Comparison of ENCODE assay signal across 17 cellular contexts in the genomic region with DNA sequence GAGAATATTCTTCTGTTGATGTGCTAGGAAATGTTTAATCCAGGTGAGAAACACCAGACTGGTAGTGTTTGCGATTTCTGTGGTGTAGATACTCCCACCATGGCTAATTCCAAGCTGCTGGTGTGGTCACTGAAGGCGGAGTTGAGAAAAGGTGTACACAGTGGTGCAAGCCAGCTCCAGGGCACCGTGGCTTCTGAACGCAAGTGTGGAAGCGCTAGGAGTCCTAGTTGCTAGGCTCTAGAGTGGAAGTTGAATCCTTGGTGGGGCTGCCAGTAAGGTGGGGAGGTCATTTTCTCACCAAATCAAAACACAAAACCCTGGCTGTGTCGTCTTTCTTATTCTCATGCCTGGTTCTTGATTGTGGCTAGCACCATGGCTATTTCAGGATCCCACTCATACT.
DNase-seq lines count a peak whose midpoint lies in the region; ATAC-seq, FAIRE-seq and TF ChIP-seq lines count a peak whose summit lies in the region.
"Had no signal": no experiment of that assay in that cellular context is flagged by ENCODE, and none has a peak within 500 bp of the region (broad histone marks: within the 10 kb centered on the region; RNA-seq: fewer than 3 reads in every experiment).

No MANE protein-coding gene starts in this region.

- H3K27ac ChIP-seq in right atrium auricular region (peak overlapping the region; percentile 57 to 62), heart left ventricle (peak overlapping the region in 6 of 12 donors; percentile 6 to 72 (median 41)), cingulate gyrus (ENCODE audit: low read depth, low read length) (peak overlapping the region; percentile 35), prostate gland (peak overlapping the region; percentile 67 to 70), transverse colon (peak overlapping the region in 3 of 4 donors; percentile 19 to 55 (median 46)), PC-9 (no peak overlapping the region), pancreas (no peak overlapping the region)

- no peak overlapping the region for H3K4me3 Mint-ChIP-seq in activated T-cell treated with anti-CD3 and anti-CD28 coated beads, Interleukin-2, amount 50 U/mL, for 72 hours
- H3K4me3 Mint-ChIP-seq: CD4-positive, CD25-positive, alpha-beta regulatory T cell had no signal

- in situ Hi-C loops in transverse colon (cut with MboI; ENCODE audit: low pct_ligation_motif_present in 1 of 4, low pct_unique_long_range_greater_than_20kb in 1 of 4, low sequenced_read_pairs in 3 of 4), result no loop called here

- H3K4me1 ChIP-seq in right atrium auricular region (peaks cover 0 to 97% of the 10 kb centered on the region in 2 donors), heart left ventricle (peaks cover 18 to 99% (median 71%) of the 10 kb centered on the region in 12 donors), prostate gland (replicated peaks) (peaks cover 22% of the 10 kb centered on the region), transverse colon (peaks cover 19 to 55% (median 36%) of the 10 kb centered on the region in 4 donors), PC-9 (replicated peaks; ENCODE audit: insufficient read depth) (no peaks in the 10 kb centered on the region), pancreas (peaks cover 12% of the 10 kb centered on the region in 3 donors)
- H3K4me1 ChIP-seq: HAP-1 had no signal

- H3K79me2 ChIP-seq in PC-9 (ENCODE audit: low read depth), result no peaks in the 10 kb centered on the region

- no peaks in the 10 kb centered on the region for H3K9me3 Mint-ChIP-seq in activated T-cell treated with anti-CD3 and anti-CD28 coated beads, Interleukin-2, amount 50 U/mL, for 72 hours

- TF ChIP-seq POLR2A in heart left ventricle (IDR thresholded peaks at IDR 0.05), result no peak
- TF ChIP-seq POLR2A in prostate gland (IDR thresholded peaks at IDR 0.05), result no peak
- no peak for TF ChIP-seq POLR2A in transverse colon (IDR thresholded peaks at IDR 0.05)

- H3K36me3 ChIP-seq in right atrium auricular region, result peaks cover 29% of the 10 kb centered on the region
- H3K36me3 ChIP-seq in heart left ventricle, result peaks cover 0 to 17% (median 0%) of the 10 kb centered on the region in 9 donors
- peaks cover 0 to 4% of the 10 kb centered on the region in 2 donors for H3K36me3 ChIP-seq in prostate gland
- peaks cover 0 to 6% (median 0%) of the 10 kb centered on the region in 4 donors for H3K36me3 ChIP-seq in transverse colon
- H3K36me3 ChIP-seq in PC-9 (ENCODE audit: low read depth), result no peaks in the 10 kb centered on the region
- peaks cover 0 to 4% (median 4%) of the 10 kb centered on the region in 3 donors for H3K36me3 ChIP-seq in pancreas
- H3K36me3 ChIP-seq: HAP-1 had no signal

- H3K27me3 ChIP-seq in right atrium auricular region, result no peaks in the 10 kb centered on the region
- H3K27me3 ChIP-seq in heart left ventricle, result no peaks in the 10 kb centered on the region
- no peaks in the 10 kb centered on the region for H3K27me3 ChIP-seq in prostate gland (replicated peaks; ENCODE audit: insufficient read depth)
- no peaks in the 10 kb centered on the region for H3K27me3 ChIP-seq in transverse colon
- peaks cover 100% of the 10 kb centered on the region for H3K27me3 ChIP-seq in PC-9 (ENCODE audit: insufficient read depth, low read depth)
- H3K27me3 ChIP-seq in pancreas, result no peaks in the 10 kb centered on the region

- H2AFZ ChIP-seq in PC-9, result no peak overlapping the region

- CTCF ChIA-PET in PC-9 (lab: Charles Lee), result no interaction called here

- DNase-seq in right atrium auricular region (ENCODE audit: low spot score) (no peak), heart left ventricle (no peak), prostate gland (ENCODE audit: low spot score) (no peak), transverse colon (no peak), PC-9 (no peak), pancreas (no peak)
- DNase-seq in activated T-cell treated with anti-CD3 and anti-CD28 coated beads, Interleukin-2, amount 50 U/mL, for 72 hours, result no peak
- DNase-seq: AML-193; CD4-positive, CD25-positive, alpha-beta regulatory T cell; DMS53; Karpas-422; NCI-H1930; NCI-H524 had no signal

- no peak for TF ChIP-seq CTCF in right atrium auricular region (IDR thresholded peaks at IDR 0.05)
- TF ChIP-seq CTCF in heart left ventricle (IDR thresholded peaks at IDR 0.05), result no peak
- TF ChIP-seq CTCF in prostate gland (IDR thresholded peaks at IDR 0.05), result no peak
- TF ChIP-seq CTCF in transverse colon (IDR thresholded peaks at IDR 0.05), result no peak
- TF ChIP-seq CTCF in PC-9 (conservative IDR thresholded peaks at IDR 0.05), result no peak
- no peak for TF ChIP-seq CTCF in pancreas (IDR thresholded peaks at IDR 0.05)

- no peaks in the 10 kb centered on the region for H3K36me3 Mint-ChIP-seq in activated T-cell treated with anti-CD3 and anti-CD28 coated beads, Interleukin-2, amount 50 U/mL, for 72 hours (ENCODE audit: insufficient read depth in 2 of 2)
- H3K36me3 Mint-ChIP-seq: CD4-positive, CD25-positive, alpha-beta regulatory T cell had no signal

- ATAC-seq in heart left ventricle (no peak), pancreas (no peak)
- ATAC-seq in activated T-cell treated with anti-CD3 and anti-CD28 coated beads, Interleukin-2, amount 50 U/mL, for 72 hours (replicated peaks in 1 of 2), result no peak

- no peaks in the 10 kb centered on the region for H3F3A ChIP-seq in PC-9 (ENCODE audit: insufficient read depth, low read depth)

- H3K4me2 ChIP-seq in PC-9, result no peak overlapping the region

- H3K4me1 Mint-ChIP-seq in activated T-cell treated with anti-CD3 and anti-CD28 coated beads, Interleukin-2, amount 50 U/mL, for 72 hours (ENCODE audit: low read depth), result peaks cover 5% of the 10 kb centered on the region

- POLR2A ChIA-PET in PC-9 (lab: Charles Lee; ENCODE audit: unreplicated experiment), result no interaction called here

- H4K20me1 ChIP-seq in PC-9 (ENCODE audit: insufficient read depth), result no peaks in the 10 kb centered on the region

- no peak for TF ChIP-seq EP300 in transverse colon (IDR thresholded peaks at IDR 0.05; ENCODE audit: low read depth)

- FAIRE-seq in pancreas (lab: Jason Lieb, UNC), result no peak
- FAIRE-seq: A204.1, RCC 7860 had no signal

- WGBS in heart left ventricle, 4 donors, result 90 to 95% (median 92%) methylated on average over 6 of the region's 6 CpGs
- WGBS in prostate gland, result 94% methylated on average over 6 of the region's 6 CpGs
- WGBS in transverse colon (ENCODE audit: low coverage in 1 of 2), 2 donors, result 93% methylated on average over 6 of the region's 6 CpGs; no CpG with 5 or more reads in 1 of the 2 donors
- 95 to 98% methylated on average over 6 of the region's 6 CpGs for WGBS in pancreas, 2 donors

- intact Hi-C loops in heart left ventricle (cut with DNase I), result loop anchor here in 2 of 10 donors (5.0 to 10.0 kb wide), 2 partner anchors 39 to 54 kb away; no protein-coding TSS in a partner anchor
- intact Hi-C loops in prostate gland (cut with DNase I), result no loop called here
- intact Hi-C loops in transverse colon (cut with DNase I; ENCODE audit: low total_unique reads), result no loop called here
- intact Hi-C loops in PC-9 (cut with micrococcal nuclease; ENCODE audit: unreplicated experiment), result no loop called here
- intact Hi-C loops in pancreas (cut with DNase I), result no loop called here

- BruUV-seq in PC-9 (replicated peaks; lab: Mats Ljungman, UMichigan), result no TSS peak

- H3K27me3 Mint-ChIP-seq in activated T-cell treated with anti-CD3 and anti-CD28 coated beads, Interleukin-2, amount 50 U/mL, for 72 hours (ENCODE audit: low read depth), result no peaks in the 10 kb centered on the region

- H3K27ac Mint-ChIP-seq in activated T-cell treated with anti-CD3 and anti-CD28 coated beads, Interleukin-2, amount 50 U/mL, for 72 hours, result no peak overlapping the region

- no peaks in the 10 kb centered on the region for H3K9me2 ChIP-seq in PC-9 (ENCODE audit: insufficient read depth)

- H3K4me3 ChIP-seq in right atrium auricular region (no peak overlapping the region), heart left ventricle (no peak overlapping the region), prostate gland (no peak overlapping the region), transverse colon (no peak overlapping the region), PC-9 (no peak overlapping the region), pancreas (no peak overlapping the region)
- H3K4me3 ChIP-seq: HAP-1 had no signal

- H3K9me3 ChIP-seq in right atrium auricular region (no peaks in the 10 kb centered on the region), heart left ventricle (no peaks in the 10 kb centered on the region), prostate gland (no peaks in the 10 kb centered on the region), transverse colon (no peaks in the 10 kb centered on the region), PC-9 (ENCODE audit: insufficient read depth, low read depth) (no peaks in the 10 kb centered on the region), pancreas (no peaks in the 10 kb centered on the region)
- H3K9me3 ChIP-seq: HAP-1 had no signal

Comparison
In these comparisons a context has a peak if more than half of its experiments do, and no peak if none do; other contexts are left out.
1. H3K27ac ChIP-seq: peak in right atrium auricular region (2 of 2), cingulate gyrus (single experiment), prostate gland (2 of 2) and transverse colon (3 of 4); none in PC-9 (single experiment) and pancreas (0 of 4).